ENCODE assay signal across 1 cellular context in the genomic region with DNA sequence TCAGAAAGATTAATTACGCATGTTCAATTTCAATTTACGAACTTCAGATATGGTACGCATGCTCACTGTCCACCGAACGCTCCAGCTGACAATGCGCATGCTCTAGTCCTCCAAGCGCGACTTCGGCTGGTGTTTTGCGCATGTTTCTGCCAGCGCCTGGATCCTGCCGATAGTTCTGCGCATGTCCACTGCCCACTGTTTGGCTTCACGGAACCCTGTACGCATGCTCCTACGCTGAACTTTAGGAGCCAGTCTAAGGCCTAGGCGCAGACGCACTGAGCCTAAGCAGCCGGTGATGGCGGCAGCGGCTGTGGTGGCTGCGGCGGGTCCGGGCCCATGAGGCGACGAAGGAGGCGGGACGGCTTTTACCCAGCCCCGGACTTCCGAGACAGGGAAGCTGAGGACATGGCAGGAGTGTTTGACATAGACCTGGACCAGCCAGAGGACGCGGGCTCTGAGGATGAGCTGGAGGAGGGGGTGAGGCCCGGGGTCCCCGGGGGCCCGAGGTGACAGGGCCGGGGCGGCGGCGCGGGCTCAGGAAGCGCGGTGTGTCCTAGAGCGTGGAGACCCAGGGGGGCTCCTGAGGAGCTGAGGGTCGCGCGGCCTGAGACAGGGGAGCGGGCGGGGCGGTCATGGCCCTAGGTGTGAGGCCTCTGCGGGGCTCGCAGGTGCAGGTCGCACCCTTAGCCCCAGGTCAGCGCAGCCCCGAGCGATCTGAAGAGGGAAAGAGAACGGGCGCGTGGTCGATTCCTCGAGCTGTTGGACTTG.
TF ChIP-seq lines count a peak whose summit lies in the region.

TSS of gene RPS6KB1 (plus strand) at position 273 of the 768 bp plus-strand sequence. CDS start at position 337, 64 bp downstream.
A gene with protein sequence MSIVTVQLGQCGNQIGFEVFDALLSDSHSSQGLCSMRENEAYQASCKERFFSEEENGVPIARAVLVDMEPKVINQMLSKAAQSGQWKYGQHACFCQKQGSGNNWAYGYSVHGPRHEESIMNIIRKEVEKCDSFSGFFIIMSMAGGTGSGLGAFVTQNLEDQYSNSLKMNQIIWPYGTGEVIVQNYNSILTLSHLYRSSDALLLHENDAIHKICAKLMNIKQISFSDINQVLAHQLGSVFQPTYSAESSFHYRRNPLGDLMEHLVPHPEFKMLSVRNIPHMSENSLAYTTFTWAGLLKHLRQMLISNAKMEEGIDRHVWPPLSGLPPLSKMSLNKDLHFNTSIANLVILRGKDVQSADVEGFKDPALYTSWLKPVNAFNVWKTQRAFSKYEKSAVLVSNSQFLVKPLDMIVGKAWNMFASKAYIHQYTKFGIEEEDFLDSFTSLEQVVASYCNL (minus strand): TSS at position 95 of the 768 bp plus-strand sequence. CDS start 1,941 bp downstream, outside the sequence.

TF ChIP-seq in K562, 482 proteins besides CTCF, POLR2A, EP300 and RAD21 (continued from another document and continues in another):
- no peak for TF ChIP-seq ZBTB40 (IDR thresholded peaks at IDR 0.05)
- no peak for TF ChIP-seq ZBTB40 (CRISPR knock-in tag; IDR thresholded peaks at IDR 0.05)
- no peak for TF ChIP-seq SRSF1 (IDR thresholded peaks at IDR 0.05; ENCODE audit: low read depth, low read length)
- TF ChIP-seq, protein P1, sequence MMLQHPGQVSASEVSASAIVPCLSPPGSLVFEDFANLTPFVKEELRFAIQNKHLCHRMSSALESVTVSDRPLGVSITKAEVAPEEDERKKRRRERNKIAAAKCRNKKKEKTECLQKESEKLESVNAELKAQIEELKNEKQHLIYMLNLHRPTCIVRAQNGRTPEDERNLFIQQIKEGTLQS (IDR thresholded peaks at IDR 0.05): no peak
- TF ChIP-seq, protein P1 (CRISPR knock-in tag; conservative IDR thresholded peaks at IDR 0.05): no peak
- TF ChIP-seq TAL1 (IDR thresholded peaks at IDR 0.05): no peak
- TF ChIP-seq ZFX (CRISPR knock-in tag; IDR thresholded peaks at IDR 0.05): peak; percentile 100
- no peak for TF ChIP-seq GATA2 (CRISPR knock-in tag; IDR thresholded peaks at IDR 0.05)
- TF ChIP-seq HDAC2 (IDR thresholded peaks at IDR 0.05): no peak
- TF ChIP-seq, protein P2, sequence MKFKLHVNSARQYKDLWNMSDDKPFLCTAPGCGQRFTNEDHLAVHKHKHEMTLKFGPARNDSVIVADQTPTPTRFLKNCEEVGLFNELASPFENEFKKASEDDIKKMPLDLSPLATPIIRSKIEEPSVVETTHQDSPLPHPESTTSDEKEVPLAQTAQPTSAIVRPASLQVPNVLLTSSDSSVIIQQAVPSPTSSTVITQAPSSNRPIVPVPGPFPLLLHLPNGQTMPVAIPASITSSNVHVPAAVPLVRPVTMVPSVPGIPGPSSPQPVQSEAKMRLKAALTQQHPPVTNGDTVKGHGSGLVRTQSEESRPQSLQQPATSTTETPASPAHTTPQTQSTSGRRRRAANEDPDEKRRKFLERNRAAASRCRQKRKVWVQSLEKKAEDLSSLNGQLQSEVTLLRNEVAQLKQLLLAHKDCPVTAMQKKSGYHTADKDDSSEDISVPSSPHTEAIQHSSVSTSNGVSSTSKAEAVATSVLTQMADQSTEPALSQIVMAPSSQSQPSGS (CRISPR knock-in tag; IDR thresholded peaks at IDR 0.05): no peak
- TF ChIP-seq MECOM (CRISPR knock-in tag; IDR thresholded peaks at IDR 0.05): no peak
- 0 out of 2 replicates have a peak, but pooled peaks have one; percentile 59 for TF ChIP-seq BRD4 (IDR thresholded peaks at IDR 0.05)
- TF ChIP-seq FOSL1 (tag; conservative IDR thresholded peaks at IDR 0.05): no peak
- TF ChIP-seq PTTG1 (tag; IDR thresholded peaks at IDR 0.05; ENCODE audit: low read depth): no peak
- no peak for TF ChIP-seq FOXA1 (IDR thresholded peaks at IDR 0.05; ENCODE audit: borderline replicate concordance)
- TF ChIP-seq TCF15 (CRISPR knock-in tag; IDR thresholded peaks at IDR 0.05): no peak
- no peak for TF ChIP-seq HEY1 (CRISPR knock-in tag; IDR thresholded peaks at IDR 0.05; ENCODE audit: borderline replicate concordance)
- TF ChIP-seq ZNF23 (CRISPR knock-in tag; IDR thresholded peaks at IDR 0.05): no peak
- TF ChIP-seq ZKSCAN8 (CRISPR knock-in tag; IDR thresholded peaks at IDR 0.05): no peak
- no peak for TF ChIP-seq STAT5B (CRISPR knock-in tag; IDR thresholded peaks at IDR 0.05)
- TF ChIP-seq ZNF24 (IDR thresholded peaks at IDR 0.05): no peak
- TF ChIP-seq HNRNPL (IDR thresholded peaks at IDR 0.05; ENCODE audit: low read depth, low read length): no peak
- no peak for TF ChIP-seq U2AF1 (optimal IDR thresholded peaks at IDR 0.05; ENCODE audit: low read depth, low read length)
- TF ChIP-seq PTRF (tag; IDR thresholded peaks at IDR 0.05): no peak
- TF ChIP-seq HNRNPH1 (optimal IDR thresholded peaks at IDR 0.05; ENCODE audit: low read depth, low read length): no peak
- TF ChIP-seq, protein P3, sequence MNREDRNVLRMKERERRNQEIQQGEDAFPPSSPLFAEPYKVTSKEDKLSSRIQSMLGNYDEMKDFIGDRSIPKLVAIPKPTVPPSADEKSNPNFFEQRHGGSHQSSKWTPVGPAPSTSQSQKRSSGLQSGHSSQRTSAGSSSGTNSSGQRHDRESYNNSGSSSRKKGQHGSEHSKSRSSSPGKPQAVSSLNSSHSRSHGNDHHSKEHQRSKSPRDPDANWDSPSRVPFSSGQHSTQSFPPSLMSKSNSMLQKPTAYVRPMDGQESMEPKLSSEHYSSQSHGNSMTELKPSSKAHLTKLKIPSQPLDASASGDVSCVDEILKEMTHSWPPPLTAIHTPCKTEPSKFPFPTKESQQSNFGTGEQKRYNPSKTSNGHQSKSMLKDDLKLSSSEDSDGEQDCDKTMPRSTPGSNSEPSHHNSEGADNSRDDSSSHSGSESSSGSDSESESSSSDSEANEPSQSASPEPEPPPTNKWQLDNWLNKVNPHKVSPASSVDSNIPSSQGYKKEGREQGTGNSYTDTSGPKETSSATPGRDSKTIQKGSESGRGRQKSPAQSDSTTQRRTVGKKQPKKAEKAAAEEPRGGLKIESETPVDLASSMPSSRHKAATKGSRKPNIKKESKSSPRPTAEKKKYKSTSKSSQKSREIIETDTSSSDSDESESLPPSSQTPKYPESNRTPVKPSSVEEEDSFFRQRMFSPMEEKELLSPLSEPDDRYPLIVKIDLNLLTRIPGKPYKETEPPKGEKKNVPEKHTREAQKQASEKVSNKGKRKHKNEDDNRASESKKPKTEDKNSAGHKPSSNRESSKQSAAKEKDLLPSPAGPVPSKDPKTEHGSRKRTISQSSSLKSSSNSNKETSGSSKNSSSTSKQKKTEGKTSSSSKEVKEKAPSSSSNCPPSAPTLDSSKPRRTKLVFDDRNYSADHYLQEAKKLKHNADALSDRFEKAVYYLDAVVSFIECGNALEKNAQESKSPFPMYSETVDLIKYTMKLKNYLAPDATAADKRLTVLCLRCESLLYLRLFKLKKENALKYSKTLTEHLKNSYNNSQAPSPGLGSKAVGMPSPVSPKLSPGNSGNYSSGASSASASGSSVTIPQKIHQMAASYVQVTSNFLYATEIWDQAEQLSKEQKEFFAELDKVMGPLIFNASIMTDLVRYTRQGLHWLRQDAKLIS (CRISPR knock-in tag; IDR thresholded peaks at IDR 0.05): no peak
- TF ChIP-seq ZNF668 (CRISPR knock-in tag; IDR thresholded peaks at IDR 0.05): no peak
- TF ChIP-seq, protein P4, sequence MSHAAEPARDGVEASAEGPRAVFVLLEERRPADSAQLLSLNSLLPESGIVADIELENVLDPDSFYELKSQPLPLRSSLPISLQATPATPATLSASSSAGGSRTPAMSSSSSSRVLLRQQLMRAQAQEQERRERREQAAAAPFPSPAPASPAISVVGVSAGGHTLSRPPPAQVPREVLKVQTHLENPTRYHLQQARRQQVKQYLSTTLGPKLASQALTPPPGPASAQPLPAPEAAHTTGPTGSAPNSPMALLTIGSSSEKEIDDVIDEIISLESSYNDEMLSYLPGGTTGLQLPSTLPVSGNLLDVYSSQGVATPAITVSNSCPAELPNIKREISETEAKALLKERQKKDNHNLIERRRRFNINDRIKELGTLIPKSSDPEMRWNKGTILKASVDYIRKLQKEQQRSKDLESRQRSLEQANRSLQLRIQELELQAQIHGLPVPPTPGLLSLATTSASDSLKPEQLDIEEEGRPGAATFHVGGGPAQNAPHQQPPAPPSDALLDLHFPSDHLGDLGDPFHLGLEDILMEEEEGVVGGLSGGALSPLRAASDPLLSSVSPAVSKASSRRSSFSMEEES (CRISPR knock-in tag; IDR thresholded peaks at IDR 0.05): no peak
- no peak for TF ChIP-seq NFXL1 (CRISPR knock-in tag; IDR thresholded peaks at IDR 0.05)
- TF ChIP-seq ZNF444 (CRISPR knock-in tag; IDR thresholded peaks at IDR 0.05): no peak
- peak; percentile 100 for TF ChIP-seq NRF1 (conservative IDR thresholded peaks at IDR 0.05 in 1 of 2, IDR thresholded peaks at IDR 0.05 in 1 of 2)
- TF ChIP-seq, protein P5, sequence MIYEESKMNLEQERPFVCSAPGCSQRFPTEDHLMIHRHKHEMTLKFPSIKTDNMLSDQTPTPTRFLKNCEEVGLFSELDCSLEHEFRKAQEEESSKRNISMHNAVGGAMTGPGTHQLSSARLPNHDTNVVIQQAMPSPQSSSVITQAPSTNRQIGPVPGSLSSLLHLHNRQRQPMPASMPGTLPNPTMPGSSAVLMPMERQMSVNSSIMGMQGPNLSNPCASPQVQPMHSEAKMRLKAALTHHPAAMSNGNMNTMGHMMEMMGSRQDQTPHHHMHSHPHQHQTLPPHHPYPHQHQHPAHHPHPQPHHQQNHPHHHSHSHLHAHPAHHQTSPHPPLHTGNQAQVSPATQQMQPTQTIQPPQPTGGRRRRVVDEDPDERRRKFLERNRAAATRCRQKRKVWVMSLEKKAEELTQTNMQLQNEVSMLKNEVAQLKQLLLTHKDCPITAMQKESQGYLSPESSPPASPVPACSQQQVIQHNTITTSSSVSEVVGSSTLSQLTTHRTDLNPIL (CRISPR knock-in tag; IDR thresholded peaks at IDR 0.05): no peak
